ENCODE assay signal across 8 cellular contexts in genomic region chr6:27830665-27831433, GRCh38.
DNase-seq lines count a peak whose midpoint lies in the region; ATAC-seq, FAIRE-seq and TF ChIP-seq lines count a peak whose summit lies in the region.
"Not testable (repeated sequence)": the region's sequence is repeated elsewhere in the genome, so short reads cannot be mapped to it uniquely, and the experiment has no call there.

No MANE protein-coding gene starts in this region.

- peak; percentile 23 for DNase-seq in COLO668 (lab: John Stamatoyannopoulos, UW; ENCODE audit: unreplicated experiment)
- peak; percentile 19 for DNase-seq in NCI-H526 treated with DMSO at 0.1 percent for 48 hours (lab: John Stamatoyannopoulos, UW)
- peak; percentile 20 to 23 for DNase-seq in activated CD4-positive, alpha-beta T cell treated with anti-CD3 and anti-CD28 coated beads for 4 hours
- DNase-seq in colonic mucosa, result not testable (repeated sequence)
- DNase-seq in kidney tubule cell (ENCODE audit: low spot score), result peak; percentile 34
- peak; percentile 58 for DNase-seq in small intestine

- FAIRE-seq in small intestine (lab: Jason Lieb, UNC), result not testable (repeated sequence)

- ATAC-seq in GM19351 (IDR thresholded peaks at IDR 0.05; ENCODE audit: unreplicated experiment) (peak; percentile 69), HG03095 (IDR thresholded peaks at IDR 0.05; ENCODE audit: unreplicated experiment) (peak; percentile 49)

- not testable (repeated sequence) for TF ChIP-seq CTCF in colonic mucosa (IDR thresholded peaks at IDR 0.05)

- H3K27ac ChIP-seq in colonic mucosa (peak overlapping the region; percentile 65), small intestine (ENCODE audit: low read depth in 1 of 2, low read length in 1 of 2) (peak overlapping the region; percentile 92 to 97)

- H3K36me3 ChIP-seq in colonic mucosa; small intestine (ENCODE audit: control insufficient read depth in 2 of 2, insufficient read depth in 2 of 2, low read length in 2 of 2): not testable (repeated sequence)

- not testable (repeated sequence) for H3K27me3 ChIP-seq in colonic mucosa; small intestine (ENCODE audit: control insufficient read depth in 2 of 2, insufficient read depth in 2 of 2, low read length in 2 of 2)

- H3K4me3 ChIP-seq in colonic mucosa, result peak overlapping the region; percentile 44
- H3K4me3 ChIP-seq in small intestine (ENCODE audit: low read depth in 1 of 2, low read length in 2 of 2), result peak overlapping the region; percentile 39 to 63

- not testable (repeated sequence) for H3K4me1 ChIP-seq in colonic mucosa; small intestine (ENCODE audit: control insufficient read depth in 2 of 2, insufficient read depth in 1 of 2, low read depth in 1 of 2, low read length in 1 of 2)

- 2 to 6% (median 4%) methylated on average over 28 to 32 of the region's 51 CpGs for WGBS in small intestine, 3 donors

- H3K9ac ChIP-seq in colonic mucosa (ENCODE audit: low read depth in 2 of 2, low read length in 2 of 2), result peak overlapping the region; percentile 6 to 80

- not testable (repeated sequence) for H3K9me3 ChIP-seq in colonic mucosa; small intestine (ENCODE audit: control insufficient read depth, low read depth)

- intact Hi-C loops in colonic mucosa (cut with DNase I), result not testable (repeated sequence)
